1 cellular context compared by ENCODE assay signal in the genomic region with DNA sequence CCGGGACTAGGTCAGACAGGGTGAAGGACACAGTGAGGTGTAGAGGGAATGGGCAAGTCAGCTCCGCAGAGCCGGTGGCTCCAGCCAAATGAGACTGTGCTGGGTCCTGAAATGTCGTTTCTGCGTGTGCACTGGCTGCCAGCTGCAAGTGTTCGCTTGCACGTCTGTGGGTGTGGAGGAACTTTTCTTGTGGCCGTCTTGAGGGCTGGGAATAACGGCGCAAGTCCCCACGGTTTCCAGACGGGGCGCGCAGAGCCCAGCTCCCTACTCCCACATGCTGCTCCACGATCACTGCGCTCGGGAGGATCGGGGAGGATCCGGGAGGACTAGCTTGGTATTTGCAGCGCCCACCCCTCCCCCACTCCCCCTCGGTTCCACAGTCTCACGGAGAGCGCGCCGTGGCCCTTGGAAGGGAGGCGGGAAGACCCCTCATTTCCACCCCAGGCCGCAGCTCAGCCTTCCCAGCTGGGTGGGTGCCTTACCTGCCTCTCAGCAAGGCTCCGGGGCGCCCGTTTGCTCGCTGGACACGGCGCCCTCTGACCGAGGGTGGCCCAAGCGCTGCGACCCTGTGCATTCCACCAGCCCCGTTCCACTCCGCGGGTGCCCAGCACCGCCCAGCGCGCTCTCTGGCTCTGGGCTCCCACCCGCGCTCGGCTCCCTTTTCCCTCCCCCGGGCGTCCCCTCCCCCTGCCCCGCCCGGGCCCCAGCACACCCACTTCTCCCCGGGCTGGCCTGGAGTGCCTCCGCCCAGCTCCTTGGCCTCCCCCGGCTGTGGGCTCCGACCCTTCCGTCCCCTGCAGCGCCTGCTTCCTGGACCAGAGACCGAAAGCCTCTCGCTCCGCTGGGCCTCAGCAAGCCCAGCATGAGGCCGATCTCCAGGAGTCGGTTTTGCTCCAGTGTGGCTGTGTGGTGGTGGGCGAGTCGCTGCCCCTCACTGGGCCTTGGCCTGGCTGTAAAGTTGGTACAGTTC.
TF ChIP-seq lines count a peak whose summit lies in the region.

A gene with protein sequence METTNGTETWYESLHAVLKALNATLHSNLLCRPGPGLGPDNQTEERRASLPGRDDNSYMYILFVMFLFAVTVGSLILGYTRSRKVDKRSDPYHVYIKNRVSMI (minus strand): TSS at position 634 of the 970 bp plus-strand sequence. CDS start 9,986 bp downstream, outside the sequence.

TF ChIP-seq in H1, 55 proteins besides CTCF, POLR2A, EP300 and RAD21:
- TF ChIP-seq SIRT6 (IDR thresholded peaks at IDR 0.05; ENCODE audit: low read length) (no peak), RNF2 (IDR thresholded peaks at IDR 0.05; ENCODE audit: borderline replicate concordance, low read depth, low read length, missing control alignments, poor library complexity, severe bottlenecking) (no peak), KDM5A (IDR thresholded peaks at IDR 0.05; ENCODE audit: low read length) (no peak), MAFK (IDR thresholded peaks at IDR 0.05; ENCODE audit: low read depth, low read length) (no peak), PHF8 (conservative IDR thresholded peaks at IDR 0.05; ENCODE audit: low read depth, low read length) (peak; percentile 53), HDAC6 (IDR thresholded peaks at IDR 0.05; ENCODE audit: low read depth, low read length) (no peak), ASH2L (IDR thresholded peaks at IDR 0.05; ENCODE audit: low read length) (peak; percentile 45), TAF1 (IDR thresholded peaks at IDR 0.05; ENCODE audit: low read depth, low read length) (0 out of 2 replicates have a peak, but pooled peaks have one; percentile 1), JUN (IDR thresholded peaks at IDR 0.05; ENCODE audit: low read depth, low read length) (no peak), SUZ12 (IDR thresholded peaks at IDR 0.05; ENCODE audit: low read length) (no peak), JUND (IDR thresholded peaks at IDR 0.05; ENCODE audit: low read length) (no peak), CEBPB (IDR thresholded peaks at IDR 0.05; ENCODE audit: low read depth, low read length) (no peak), SP1 (IDR thresholded peaks at IDR 0.05; ENCODE audit: low read depth, low read length) (no peak), KDM1A (IDR thresholded peaks at IDR 0.05; ENCODE audit: borderline replicate concordance, low read length) (no peak), TEAD4 (IDR thresholded peaks at IDR 0.05; ENCODE audit: low read depth, low read length) (0 out of 2 replicates have a peak, but pooled peaks have one; percentile 11), BRCA1 (IDR thresholded peaks at IDR 0.05; ENCODE audit: low read depth, low read length) (no peak), POLR2AphosphoS5 (IDR thresholded peaks at IDR 0.05; ENCODE audit: low read depth, low read length) (no peak), CHD1 (IDR thresholded peaks at IDR 0.05; ENCODE audit: low read depth, low read length) (no peak), EGR1 (IDR thresholded peaks at IDR 0.05; ENCODE audit: borderline replicate concordance, low read depth, low read length) (no peak), POU5F1 (IDR thresholded peaks at IDR 0.05; ENCODE audit: low read depth, low read length) (no peak), NANOG (IDR thresholded peaks at IDR 0.05; ENCODE audit: insufficient read depth, low read depth, low read length, poor library complexity, severe bottlenecking) (no peak), CBX5 (IDR thresholded peaks at IDR 0.05; ENCODE audit: low read depth, low read length) (no peak), SRF (IDR thresholded peaks at IDR 0.05; ENCODE audit: low read depth, low read length) (no peak), GTF2F1 (IDR thresholded peaks at IDR 0.05; ENCODE audit: borderline replicate concordance, low read depth, low read length) (no peak), BCL11A (IDR thresholded peaks at IDR 0.05; ENCODE audit: low read depth in 2 of 2, low read length in 2 of 2) (no peak), CTBP2 (IDR thresholded peaks at IDR 0.05; ENCODE audit: borderline replicate concordance, insufficient read depth, insufficient read length, low read length) (no peak), SAP30 (IDR thresholded peaks at IDR 0.05; ENCODE audit: insufficient read depth, insufficient replicate concordance, low read length) (no peak), FOSL1 (IDR thresholded peaks at IDR 0.05; ENCODE audit: insufficient read depth, low read depth, low read length) (no peak), CBX8 (IDR thresholded peaks at IDR 0.05; ENCODE audit: borderline replicate concordance, low read depth, low read length) (no peak), GABPA (IDR thresholded peaks at IDR 0.05; ENCODE audit: borderline replicate concordance, insufficient read depth, low read length) (no peak), ZNF274 (IDR thresholded peaks at IDR 0.05; ENCODE audit: borderline replicate concordance, extremely low read depth, low read length) (no peak), TCF12 (IDR thresholded peaks at IDR 0.05; ENCODE audit: low read depth, low read length) (no peak), CHD2 (IDR thresholded peaks at IDR 0.05; ENCODE audit: low read length) (no peak), TBP (IDR thresholded peaks at IDR 0.05; ENCODE audit: low read depth, low read length) (no peak), NRF1 (IDR thresholded peaks at IDR 0.05; ENCODE audit: low read depth, low read length) (no peak)
- TF ChIP-seq, protein P1, sequence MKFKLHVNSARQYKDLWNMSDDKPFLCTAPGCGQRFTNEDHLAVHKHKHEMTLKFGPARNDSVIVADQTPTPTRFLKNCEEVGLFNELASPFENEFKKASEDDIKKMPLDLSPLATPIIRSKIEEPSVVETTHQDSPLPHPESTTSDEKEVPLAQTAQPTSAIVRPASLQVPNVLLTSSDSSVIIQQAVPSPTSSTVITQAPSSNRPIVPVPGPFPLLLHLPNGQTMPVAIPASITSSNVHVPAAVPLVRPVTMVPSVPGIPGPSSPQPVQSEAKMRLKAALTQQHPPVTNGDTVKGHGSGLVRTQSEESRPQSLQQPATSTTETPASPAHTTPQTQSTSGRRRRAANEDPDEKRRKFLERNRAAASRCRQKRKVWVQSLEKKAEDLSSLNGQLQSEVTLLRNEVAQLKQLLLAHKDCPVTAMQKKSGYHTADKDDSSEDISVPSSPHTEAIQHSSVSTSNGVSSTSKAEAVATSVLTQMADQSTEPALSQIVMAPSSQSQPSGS (IDR thresholded peaks at IDR 0.05; ENCODE audit: low read length), result no peak
- TF ChIP-seq, protein P2, sequence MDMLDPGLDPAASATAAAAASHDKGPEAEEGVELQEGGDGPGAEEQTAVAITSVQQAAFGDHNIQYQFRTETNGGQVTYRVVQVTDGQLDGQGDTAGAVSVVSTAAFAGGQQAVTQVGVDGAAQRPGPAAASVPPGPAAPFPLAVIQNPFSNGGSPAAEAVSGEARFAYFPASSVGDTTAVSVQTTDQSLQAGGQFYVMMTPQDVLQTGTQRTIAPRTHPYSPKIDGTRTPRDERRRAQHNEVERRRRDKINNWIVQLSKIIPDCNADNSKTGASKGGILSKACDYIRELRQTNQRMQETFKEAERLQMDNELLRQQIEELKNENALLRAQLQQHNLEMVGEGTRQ (IDR thresholded peaks at IDR 0.05; ENCODE audit: low read length), result no peak
- TF ChIP-seq, protein P3, sequence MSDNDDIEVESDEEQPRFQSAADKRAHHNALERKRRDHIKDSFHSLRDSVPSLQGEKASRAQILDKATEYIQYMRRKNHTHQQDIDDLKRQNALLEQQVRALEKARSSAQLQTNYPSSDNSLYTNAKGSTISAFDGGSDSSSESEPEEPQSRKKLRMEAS (IDR thresholded peaks at IDR 0.05), result peak; percentile 30; the same call in 1 of the 2 replicates
- TF ChIP-seq, protein P4, sequence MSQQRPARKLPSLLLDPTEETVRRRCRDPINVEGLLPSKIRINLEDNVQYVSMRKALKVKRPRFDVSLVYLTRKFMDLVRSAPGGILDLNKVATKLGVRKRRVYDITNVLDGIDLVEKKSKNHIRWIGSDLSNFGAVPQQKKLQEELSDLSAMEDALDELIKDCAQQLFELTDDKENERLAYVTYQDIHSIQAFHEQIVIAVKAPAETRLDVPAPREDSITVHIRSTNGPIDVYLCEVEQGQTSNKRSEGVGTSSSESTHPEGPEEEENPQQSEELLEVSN (IDR thresholded peaks at IDR 0.05), result no peak
